ENCODE assay signal across 8 cellular contexts in genomic region chr17:7313890-7314718, GRCh38. TPM values are rescaled to one million over a fixed set of nuclear protein-coding genes. Genes with fewer than 3 reads are reported as not detected.
DNase-seq lines count a peak whose midpoint lies in the region; ATAC-seq and TF ChIP-seq lines count a peak whose summit lies in the region.

No MANE protein-coding gene starts in this region.

- H4K20me1 ChIP-seq in DOHH2 (ENCODE audit: control insufficient read depth, insufficient read depth, low read depth, low read length): peaks cover 33% of the 10 kb centered on the region

- peaks cover 65% of the 10 kb centered on the region for H3F3A ChIP-seq in DOHH2 (ENCODE audit: control insufficient read depth, insufficient read depth)

- no peak for ATAC-seq in HG03196 (IDR thresholded peaks at IDR 0.05; ENCODE audit: unreplicated experiment)

- peak overlapping the region; percentile 73 for H3K27ac ChIP-seq in DOHH2 (ENCODE audit: low read depth, low read length)
- H3K27ac ChIP-seq in ectodermal cell (ENCODE audit: insufficient read depth, low read depth, low read length, poor library complexity, severe bottlenecking): peak overlapping the region; percentile 6
- no peak overlapping the region for H3K27ac ChIP-seq in caudate nucleus (ENCODE audit: low read depth, low read length)

- no peaks in the 10 kb centered on the region for H3K9me2 ChIP-seq in DOHH2 (replicated peaks; ENCODE audit: control insufficient read depth, low read length)

- 53 to 55% methylated on average over 9 of the region's 9 CpGs for WGBS in ectodermal cell, 2 experiments

- H3K9me3 ChIP-seq in DOHH2 (ENCODE audit: control insufficient read depth, insufficient read depth, low read length) (no peaks in the 10 kb centered on the region), NT2/D1 (ENCODE audit: insufficient read depth, low read length) (no peaks in the 10 kb centered on the region), ectodermal cell (ENCODE audit: control insufficient read depth, low read length) (no peaks in the 10 kb centered on the region), neuron (ENCODE audit: low read length) (no peaks in the 10 kb centered on the region)

- H3K27me3 ChIP-seq in DOHH2 (ENCODE audit: control insufficient read depth, low read length): no peaks in the 10 kb centered on the region
- H3K27me3 ChIP-seq in NT2/D1 (ENCODE audit: insufficient read depth, insufficient read length): no peaks in the 10 kb centered on the region
- H3K27me3 ChIP-seq in ectodermal cell (ENCODE audit: control insufficient read depth, insufficient read depth, low read length, poor library complexity, severe bottlenecking): no peaks in the 10 kb centered on the region
- H3K27me3 ChIP-seq in neuron (ENCODE audit: insufficient read depth, low read length): no peaks in the 10 kb centered on the region

- no peak for TF ChIP-seq CTCF in DOHH2 (IDR thresholded peaks at IDR 0.05; ENCODE audit: low read depth, low read length, poor library complexity, severe bottlenecking)

- peaks cover 51% of the 10 kb centered on the region for H3K79me2 ChIP-seq in DOHH2 (ENCODE audit: control insufficient read depth, low read length)

- H3K36me3 ChIP-seq in DOHH2 (ENCODE audit: control insufficient read depth, low read length): peaks cover 86% of the 10 kb centered on the region
- H3K36me3 ChIP-seq in NT2/D1 (ENCODE audit: insufficient read depth, insufficient read length, low read length): peaks cover 80% of the 10 kb centered on the region
- H3K36me3 ChIP-seq in ectodermal cell (ENCODE audit: control insufficient read depth, insufficient read depth, low read length): peaks cover 58% of the 10 kb centered on the region
- H3K36me3 ChIP-seq in neuron (ENCODE audit: insufficient read depth, low read length): peaks cover 73% of the 10 kb centered on the region

- H3K4me1 ChIP-seq in DOHH2 (ENCODE audit: control insufficient read depth, low read length): peaks cover 56% of the 10 kb centered on the region
- H3K4me1 ChIP-seq in NT2/D1 (ENCODE audit: insufficient read depth, insufficient read length): peaks cover 10% of the 10 kb centered on the region
- peaks cover 9% of the 10 kb centered on the region for H3K4me1 ChIP-seq in ectodermal cell (ENCODE audit: control insufficient read depth, insufficient read depth, low read length)
- H3K4me1 ChIP-seq in neuron (ENCODE audit: insufficient read depth, low read length): peaks cover 26% of the 10 kb centered on the region

- H3K4me3 ChIP-seq in DOHH2 (ENCODE audit: low read length) (peak overlapping the region; percentile 85), NT2/D1 (ENCODE audit: insufficient read length, low read depth) (peak overlapping the region; percentile 66), ectodermal cell (ENCODE audit: insufficient read depth, low read depth, low read length) (peak overlapping the region; percentile 68), neuron (ENCODE audit: low read length) (peak overlapping the region; percentile 92)

- H3K4me2 ChIP-seq in DOHH2 (ENCODE audit: low read length): peak overlapping the region; percentile 98

- no peak overlapping the region for H2AFZ ChIP-seq in neuron (ENCODE audit: low read depth, low read length)

- H3K9ac ChIP-seq in NT2/D1 (ENCODE audit: insufficient read length, low read depth): peak overlapping the region; percentile 87

- DNase-seq in NT2/D1 (ENCODE audit: low read depth, low spot score): no peak
- DNase-seq in effector CD4-positive, alpha-beta T cell: no peak
- DNase-seq in DMS153 (lab: John Stamatoyannopoulos, UW): no peak
- DNase-seq in caudate nucleus (lab: John Stamatoyannopoulos, UW): no peak

RNA-seq across cellular contexts. Expression of gene GPS2, which starts 1.1 kb away (rescaled TPM):
- polyA plus RNA-seq in ectodermal cell (2013, experiment 1 of 4): 51.2 TPM
- polyA plus RNA-seq in ectodermal cell (2013, experiment 2 of 4): 47.2 TPM
- 46.2 TPM for polyA plus RNA-seq in ectodermal cell (2013, experiment 3 of 4)
- polyA plus RNA-seq in ectodermal cell (2013, experiment 4 of 4): 52.5 TPM

RNA-seq across cellular contexts. Expression of gene EIF5A, which starts 6.7 kb away (rescaled TPM):
- polyA plus RNA-seq in ectodermal cell (2013, experiment 1 of 4): 563 TPM
- 512 TPM for polyA plus RNA-seq in ectodermal cell (2013, experiment 2 of 4)
- 447 TPM for polyA plus RNA-seq in ectodermal cell (2013, experiment 3 of 4)
- polyA plus RNA-seq in ectodermal cell (2013, experiment 4 of 4): 431 TPM

RNA-seq across cellular contexts. Expression of gene NEURL4, which starts 15.0 kb away (rescaled TPM):
- 43.8 TPM for polyA plus RNA-seq in ectodermal cell (2013, experiment 1 of 4)
- polyA plus RNA-seq in ectodermal cell (2013, experiment 2 of 4): 44.7 TPM
- 35.7 TPM for polyA plus RNA-seq in ectodermal cell (2013, experiment 3 of 4)
- 37.0 TPM for polyA plus RNA-seq in ectodermal cell (2013, experiment 4 of 4)

RNA-seq across cellular contexts. Expression of gene YBX2, which starts 19.7 kb away (rescaled TPM):
- polyA plus RNA-seq in ectodermal cell (2013, experiment 1 of 4): 8.6 TPM
- 11.0 TPM for polyA plus RNA-seq in ectodermal cell (2013, experiment 2 of 4)
- 7.0 TPM for polyA plus RNA-seq in ectodermal cell (2013, experiment 3 of 4)
- 9.9 TPM for polyA plus RNA-seq in ectodermal cell (2013, experiment 4 of 4)

RNA-seq across cellular contexts. Expression of gene ACAP1, which starts 22.2 kb away (rescaled TPM):
- polyA plus RNA-seq in ectodermal cell (2013, experiment 1 of 4): 4.6 TPM
- 4.7 TPM for polyA plus RNA-seq in ectodermal cell (2013, experiment 2 of 4)
- polyA plus RNA-seq in ectodermal cell (2013, experiment 3 of 4): 6.6 TPM
- polyA plus RNA-seq in ectodermal cell (2013, experiment 4 of 4): 3.6 TPM
